ENCODE assay signal across 8 cellular contexts in the genomic region with DNA sequence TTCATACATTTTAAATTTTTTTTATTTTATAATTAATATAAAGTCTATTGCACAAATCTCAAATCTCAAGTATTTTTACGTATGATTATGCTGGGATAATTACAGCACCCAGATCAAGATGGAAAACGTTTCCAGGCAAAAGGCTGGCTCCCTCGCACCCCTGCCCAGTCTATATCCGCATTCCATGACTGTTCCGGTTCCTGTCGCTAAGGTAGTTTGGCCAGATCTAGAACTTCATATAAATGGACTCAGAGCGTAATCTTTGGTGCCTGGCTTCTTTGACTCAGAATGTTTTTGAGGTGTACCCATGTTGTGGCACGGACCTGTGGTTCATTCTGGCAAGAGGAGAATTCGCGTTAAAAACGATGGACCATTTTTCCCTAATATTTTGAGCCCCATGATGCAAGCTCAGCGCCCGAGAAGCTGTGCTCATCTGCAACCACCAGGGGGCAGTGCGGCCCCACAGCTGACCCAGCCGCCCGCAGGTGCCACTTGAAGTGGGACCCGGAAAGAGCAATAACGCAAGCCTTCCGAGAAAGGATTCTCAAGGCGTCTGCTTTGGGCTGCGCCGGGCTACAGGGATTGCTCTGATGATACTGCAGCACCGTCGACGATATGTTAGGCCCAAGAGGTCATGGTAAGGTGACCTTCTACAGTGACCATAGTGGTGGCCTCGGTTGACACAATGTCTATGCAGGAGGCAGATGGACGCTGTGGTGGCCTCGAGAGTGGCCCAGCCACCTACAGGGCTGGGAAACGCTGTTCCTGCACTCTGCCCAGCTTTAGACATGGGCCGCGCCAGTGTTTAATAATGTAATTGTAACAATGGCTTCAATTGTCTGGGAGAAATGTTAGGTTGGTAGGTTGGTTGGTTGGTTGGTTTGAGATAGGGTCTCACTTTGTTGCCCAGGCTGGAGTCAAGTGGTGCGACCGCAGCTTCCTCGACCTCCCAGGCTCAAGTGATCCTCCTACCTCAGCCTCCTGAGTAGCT.
A peak's percentile ranks its signal among the peaks of the same experiment; 100 is the strongest.
DNase-seq lines count a peak whose midpoint lies in the region; ATAC-seq and TF ChIP-seq lines count a peak whose summit lies in the region.

No MANE protein-coding gene starts in this region.

- no peaks in the 10 kb centered on the region for H3K36me3 ChIP-seq in sigmoid colon

- intact Hi-C loops in sigmoid colon (cut with DNase I), result loop anchor here (1.0 to 2.0 kb wide), 3 partner anchors 76 to 425 kb away; no protein-coding TSS in a partner anchor

- no peak overlapping the region for H3K4me3 ChIP-seq in sigmoid colon

- peaks cover 0 to 6% (median 2%) of the 10 kb centered on the region in 4 donors for H3K4me1 ChIP-seq in sigmoid colon

- TF ChIP-seq POLR2A in sigmoid colon (IDR thresholded peaks at IDR 0.05), result no peak

- no peak for TF ChIP-seq EP300 in sigmoid colon (IDR thresholded peaks at IDR 0.05)

- H3K27me3 ChIP-seq in sigmoid colon, result no peaks in the 10 kb centered on the region

- H3K27ac ChIP-seq in sigmoid colon, result no peak overlapping the region

- ATAC-seq in HG02852 (IDR thresholded peaks at IDR 0.05; ENCODE audit: unreplicated experiment), result no peak

- DNase-seq in NCI-H524 (lab: John Stamatoyannopoulos, UW) (peak; percentile 28 to 51), NCI-H524 treated with DMSO at 0.1 percent for 48 hours (lab: John Stamatoyannopoulos, UW) (no peak), NCI-H1048 (lab: John Stamatoyannopoulos, UW) (peak; percentile 32), T-helper 22 cell (ENCODE audit: low read depth) (peak; percentile 23), anterior cingulate cortex (lab: John Stamatoyannopoulos, UW) (peak in 53 of 58 donors; percentile 4 to 74 (median 36)), hepatic stellate cell (ENCODE audit: low spot score) (peak; percentile 78), sigmoid colon (peak; percentile 78)

- H3K9me3 ChIP-seq in sigmoid colon, result no peaks in the 10 kb centered on the region

- 31 to 42% methylated on average over 34 of the region's 34 CpGs for WGBS in sigmoid colon, 2 donors

- TF ChIP-seq CTCF in sigmoid colon (IDR thresholded peaks at IDR 0.05), result peak; percentile 72 to 96 (median 88)
